23 cellular contexts compared by ENCODE assay signal in genomic region chr16:65781855-65782254, GRCh38.
"Had no signal": no experiment of that assay in that cellular context is flagged by ENCODE, and none has a peak within 500 bp of the region (broad histone marks: within the 10 kb centered on the region; RNA-seq: fewer than 3 reads in every experiment).

No MANE protein-coding gene starts in this region.

- H3K36me3 ChIP-seq: Peyer's patch, SJSA1 had no signal

- H2AFZ ChIP-seq: PC-9 had no signal

- H3K9me3 ChIP-seq: Peyer's patch, SJSA1, SK-N-SH had no signal

- H3K27me3 ChIP-seq: Peyer's patch, SJSA1 had no signal

- H3K9ac ChIP-seq: KMS-11, SK-N-SH had no signal

- H3K4me3 ChIP-seq: PC-9, Peyer's patch, SJSA1 had no signal

- H3K4me1 ChIP-seq: Peyer's patch, SJSA1 had no signal

- ATAC-seq: T-cell had no signal

- H3K27ac ChIP-seq: KMS-11, PC-9, Peyer's patch, SJSA1 had no signal

- H3K9me2 ChIP-seq: SK-N-SH had no signal

- DNase-seq: Kasumi-1, MM.1S, NCI-H1105, NCI-H1417, NCI-H1436 treated with DMSO at 0.1 percent for 48 hours, NCI-H1694, NCI-H187 treated with DMSO at 0.1 percent for 48 hours, NCI-H2081, NCI-H2107, NCI-H2171, NCI-H446, NCI-H510A, NCI-H524 treated with DMSO at 0.1 percent for 48 hours, NCI-H69, NCI-H774, PC-9, Peyer's patch, SHP77 treated with DMSO at 0.1 percent for 48 hours, SK-N-SH, SW 1271, T-cell had no signal

- H3K4me2 ChIP-seq: KMS-11, PC-9 had no signal
